ENCODE assay signal across 17 cellular contexts in genomic region chr3:178341636-178342035, GRCh38.
"Had no signal": no experiment of that assay in that cellular context is flagged by ENCODE, and none has a peak within 500 bp of the region (broad histone marks: within the 10 kb centered on the region; RNA-seq: fewer than 3 reads in every experiment).

No MANE protein-coding gene starts in this region.

- H3K4me1 ChIP-seq: neural progenitor cell, pancreas, prostate gland, right lobe of liver had no signal

- H3K27ac Mint-ChIP-seq: dendritic cell treated with granulocyte-macrophage colony-stimulating factor and Interleukin-4, amounts not matched to agents 40 ng/mL and 50 ng/mL, for 4 days; natural killer cell; neural progenitor cell had no signal

- H3K4me3 Mint-ChIP-seq: dendritic cell treated with granulocyte-macrophage colony-stimulating factor and Interleukin-4, amounts not matched to agents 40 ng/mL and 50 ng/mL, for 4 days; natural killer cell; neural progenitor cell had no signal

- H3K4me3 ChIP-seq: mucosa of descending colon, neural progenitor cell, pancreas, prostate gland, right lobe of liver, upper lobe of right lung, vagina had no signal

- H3K36me3 ChIP-seq: neural progenitor cell, pancreas, prostate gland, right lobe of liver, upper lobe of right lung, vagina had no signal

- H3K9me3 Mint-ChIP-seq: dendritic cell treated with granulocyte-macrophage colony-stimulating factor and Interleukin-4, amounts not matched to agents 40 ng/mL and 50 ng/mL, for 4 days; natural killer cell; neural progenitor cell had no signal

- H3K27ac ChIP-seq: neural progenitor cell, pancreas, prostate gland, right lobe of liver, upper lobe of right lung, vagina had no signal

- H3K36me3 Mint-ChIP-seq: natural killer cell, neural progenitor cell had no signal

- H3K27me3 Mint-ChIP-seq: dendritic cell treated with granulocyte-macrophage colony-stimulating factor and Interleukin-4, amounts not matched to agents 40 ng/mL and 50 ng/mL, for 4 days had no signal

- H3K27me3 ChIP-seq: neural progenitor cell, pancreas, right lobe of liver, upper lobe of right lung, vagina had no signal

- ATAC-seq: left lobe of liver, mucosa of descending colon, natural killer cell, pancreas, right lobe of liver, upper lobe of right lung had no signal

- H3K9me3 ChIP-seq: mucosa of descending colon, pancreas, prostate gland, right lobe of liver, upper lobe of right lung, vagina had no signal

- DNase-seq: foreskin melanocyte; head of caudate nucleus; hippocampal formation; kidney glomerular epithelial cell; mammary epithelial cell; mucosa of descending colon; natural killer cell; nucleus accumbens; pancreas; right lobe of liver; stimulated activated naive CD4-positive, alpha-beta T cell treated with Interleukin-2 at 50 U/mL for 16 hours; upper lobe of right lung had no signal
